Comparison of ENCODE assay signal across 1 cellular context in genomic region chr3:12440927-12441326, GRCh38.
TF ChIP-seq lines count a peak whose summit lies in the region.

No MANE protein-coding gene starts in this region.

TF ChIP-seq in GM23338, 12 proteins besides CTCF, POLR2A, EP300 and RAD21 (continued from another document):
- TF ChIP-seq STAT1 (IDR thresholded peaks at IDR 0.05; ENCODE audit: unreplicated experiment), result no peak
- TF ChIP-seq, protein P1, sequence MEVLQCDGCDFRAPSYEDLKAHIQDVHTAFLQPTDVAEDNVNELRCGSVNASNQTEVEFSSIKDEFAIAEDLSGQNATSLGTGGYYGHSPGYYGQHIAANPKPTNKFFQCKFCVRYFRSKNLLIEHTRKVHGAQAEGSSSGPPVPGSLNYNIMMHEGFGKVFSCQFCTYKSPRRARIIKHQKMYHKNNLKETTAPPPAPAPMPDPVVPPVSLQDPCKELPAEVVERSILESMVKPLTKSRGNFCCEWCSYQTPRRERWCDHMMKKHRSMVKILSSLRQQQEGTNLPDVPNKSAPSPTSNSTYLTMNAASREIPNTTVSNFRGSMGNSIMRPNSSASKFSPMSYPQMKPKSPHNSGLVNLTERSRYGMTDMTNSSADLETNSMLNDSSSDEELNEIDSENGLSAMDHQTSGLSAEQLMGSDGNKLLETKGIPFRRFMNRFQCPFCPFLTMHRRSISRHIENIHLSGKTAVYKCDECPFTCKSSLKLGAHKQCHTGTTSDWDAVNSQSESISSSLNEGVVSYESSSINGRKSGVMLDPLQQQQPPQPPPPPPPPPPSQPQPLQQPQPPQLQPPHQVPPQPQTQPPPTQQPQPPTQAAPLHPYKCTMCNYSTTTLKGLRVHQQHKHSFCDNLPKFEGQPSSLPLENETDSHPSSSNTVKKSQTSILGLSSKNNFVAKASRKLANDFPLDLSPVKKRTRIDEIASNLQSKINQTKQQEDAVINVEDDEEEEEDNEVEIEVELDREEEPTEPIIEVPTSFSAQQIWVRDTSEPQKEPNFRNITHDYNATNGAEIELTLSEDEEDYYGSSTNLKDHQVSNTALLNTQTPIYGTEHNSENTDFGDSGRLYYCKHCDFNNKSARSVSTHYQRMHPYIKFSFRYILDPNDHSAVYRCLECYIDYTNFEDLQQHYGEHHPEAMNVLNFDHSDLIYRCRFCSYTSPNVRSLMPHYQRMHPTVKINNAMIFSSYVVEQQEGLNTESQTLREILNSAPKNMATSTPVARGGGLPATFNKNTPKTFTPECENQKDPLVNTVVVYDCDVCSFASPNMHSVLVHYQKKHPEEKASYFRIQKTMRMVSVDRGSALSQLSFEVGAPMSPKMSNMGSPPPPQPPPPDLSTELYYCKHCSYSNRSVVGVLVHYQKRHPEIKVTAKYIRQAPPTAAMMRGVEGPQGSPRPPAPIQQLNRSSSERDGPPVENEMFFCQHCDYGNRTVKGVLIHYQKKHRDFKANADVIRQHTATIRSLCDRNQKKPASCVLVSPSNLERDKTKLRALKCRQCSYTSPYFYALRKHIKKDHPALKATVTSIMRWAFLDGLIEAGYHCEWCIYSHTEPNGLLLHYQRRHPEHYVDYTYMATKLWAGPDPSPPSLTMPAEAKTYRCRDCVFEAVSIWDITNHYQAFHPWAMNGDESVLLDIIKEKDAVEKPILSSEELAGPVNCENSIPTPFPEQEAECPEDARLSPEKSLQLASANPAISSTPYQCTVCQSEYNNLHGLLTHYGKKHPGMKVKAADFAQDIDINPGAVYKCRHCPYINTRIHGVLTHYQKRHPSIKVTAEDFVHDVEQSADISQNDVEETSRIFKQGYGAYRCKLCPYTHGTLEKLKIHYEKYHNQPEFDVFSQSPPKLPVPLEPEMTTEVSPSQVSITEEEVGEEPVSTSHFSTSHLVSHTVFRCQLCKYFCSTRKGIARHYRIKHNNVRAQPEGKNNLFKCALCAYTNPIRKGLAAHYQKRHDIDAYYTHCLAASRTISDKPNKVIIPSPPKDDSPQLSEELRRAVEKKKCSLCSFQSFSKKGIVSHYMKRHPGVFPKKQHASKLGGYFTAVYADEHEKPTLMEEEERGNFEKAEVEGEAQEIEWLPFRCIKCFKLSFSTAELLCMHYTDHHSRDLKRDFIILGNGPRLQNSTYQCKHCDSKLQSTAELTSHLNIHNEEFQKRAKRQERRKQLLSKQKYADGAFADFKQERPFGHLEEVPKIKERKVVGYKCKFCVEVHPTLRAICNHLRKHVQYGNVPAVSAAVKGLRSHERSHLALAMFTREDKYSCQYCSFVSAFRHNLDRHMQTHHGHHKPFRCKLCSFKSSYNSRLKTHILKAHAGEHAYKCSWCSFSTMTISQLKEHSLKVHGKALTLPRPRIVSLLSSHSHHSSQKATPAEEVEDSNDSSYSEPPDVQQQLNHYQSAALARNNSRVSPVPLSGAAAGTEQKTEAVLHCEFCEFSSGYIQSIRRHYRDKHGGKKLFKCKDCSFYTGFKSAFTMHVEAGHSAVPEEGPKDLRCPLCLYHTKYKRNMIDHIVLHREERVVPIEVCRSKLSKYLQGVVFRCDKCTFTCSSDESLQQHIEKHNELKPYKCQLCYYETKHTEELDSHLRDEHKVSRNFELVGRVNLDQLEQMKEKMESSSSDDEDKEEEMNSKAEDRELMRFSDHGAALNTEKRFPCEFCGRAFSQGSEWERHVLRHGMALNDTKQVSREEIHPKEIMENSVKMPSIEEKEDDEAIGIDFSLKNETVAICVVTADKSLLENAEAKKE (CRISPR knock-in tag; IDR thresholded peaks at IDR 0.05), result no peak
- TF ChIP-seq ETS1 (IDR thresholded peaks at IDR 0.05), result no peak
- no peak for TF ChIP-seq POLR2AphosphoS5 (IDR thresholded peaks at IDR 0.05; ENCODE audit: low read depth)
- TF ChIP-seq EZH2phosphoT487 (IDR thresholded peaks at IDR 0.05; ENCODE audit: unreplicated experiment), result no peak
